In genomic region chr1:58283380-58284338, GRCh38 we compare ENCODE assay signal across 1 cellular context.
TF ChIP-seq lines count a peak whose summit lies in the region.

No MANE protein-coding gene starts in this region.

TF ChIP-seq in liver, 16 proteins besides CTCF, POLR2A, EP300 and RAD21 (continued from another document):
- peak; percentile 80 for TF ChIP-seq REST (IDR thresholded peaks at IDR 0.05)
- TF ChIP-seq TAF1 (conservative IDR thresholded peaks at IDR 0.05): no peak
- TF ChIP-seq FOXA1 (IDR thresholded peaks at IDR 0.05): peak; percentile 88
- TF ChIP-seq EGR1 (IDR thresholded peaks at IDR 0.05; ENCODE audit: low read depth in 2 of 2): peak; percentile 32 to 34
- no peak for TF ChIP-seq NR2F2 (IDR thresholded peaks at IDR 0.05)
- TF ChIP-seq, protein P1, sequence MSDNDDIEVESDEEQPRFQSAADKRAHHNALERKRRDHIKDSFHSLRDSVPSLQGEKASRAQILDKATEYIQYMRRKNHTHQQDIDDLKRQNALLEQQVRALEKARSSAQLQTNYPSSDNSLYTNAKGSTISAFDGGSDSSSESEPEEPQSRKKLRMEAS (IDR thresholded peaks at IDR 0.05): peak; percentile 81
